9 cellular contexts compared by ENCODE assay signal in genomic region chr11:95715777-95716241, GRCh38.
DNase-seq lines count a peak whose midpoint lies in the region; TF ChIP-seq lines count a peak whose summit lies in the region.
"Had no signal": no experiment of that assay in that cellular context is flagged by ENCODE, and none has a peak within 500 bp of the region (broad histone marks: within the 10 kb centered on the region; RNA-seq: fewer than 3 reads in every experiment).

No MANE protein-coding gene starts in this region.

- H3K4me1 Mint-ChIP-seq in MCF 10A (ENCODE audit: insufficient read depth, unreplicated experiment), result peaks cover 7% of the 10 kb centered on the region

- WGBS in thyroid gland, 2 donors, result 70 to 73% methylated on average over 2 of the region's 2 CpGs

- no peak overlapping the region for H3K27ac Mint-ChIP-seq in MCF 10A (ENCODE audit: low read depth, unreplicated experiment)

- no peak overlapping the region for H3K4me3 Mint-ChIP-seq in MCF 10A (ENCODE audit: unreplicated experiment)

- no peak overlapping the region for H3K27ac ChIP-seq in thyroid gland
- H3K27ac ChIP-seq: HL-60 had no signal

- no peaks in the 10 kb centered on the region for H3K4me1 ChIP-seq in thyroid gland

- DNase-seq in GM12864 (ENCODE audit: low read depth) (peak; percentile 40), H4 (ENCODE audit: low spot score) (peak; percentile 70), NCI-H526 treated with DMSO at 0.1 percent for 48 hours (lab: John Stamatoyannopoulos, UW) (peak; percentile 91), MCF 10A (ENCODE audit: unreplicated experiment) (peak; percentile 23), ureter (ENCODE audit: low spot score) (no peak), thyroid gland (no peak)
- peak; percentile 25 to 35 for DNase-seq in stimulated activated CD4-positive, alpha-beta T cell treated with anti-CD3 and anti-CD28 coated beads, Interleukin-15, amount 100 ng/mL, for 48 hours (ENCODE audit: low read depth in 2 of 2)
- DNase-seq in effector CD4-positive, alpha-beta T cell, result no peak

- TF ChIP-seq CTCF in GM12864 (IDR thresholded peaks at IDR 0.05; ENCODE audit: low read depth, low read length, missing control alignments) (no peak), MCF 10A (IDR thresholded peaks at IDR 0.05; ENCODE audit: unreplicated experiment) (no peak), thyroid gland (IDR thresholded peaks at IDR 0.05) (no peak)

- TF ChIP-seq POLR2A in thyroid gland (IDR thresholded peaks at IDR 0.05), result no peak

- H3K9me3 ChIP-seq in thyroid gland, result no peaks in the 10 kb centered on the region

- H3K36me3 Mint-ChIP-seq in MCF 10A (ENCODE audit: insufficient read depth, unreplicated experiment), result no peaks in the 10 kb centered on the region

- H3K27me3 Mint-ChIP-seq in MCF 10A (ENCODE audit: insufficient read depth, unreplicated experiment), result no peaks in the 10 kb centered on the region

- BruUV-seq in MCF 10A (replicated peaks; lab: Mats Ljungman, UMichigan), result no TSS peak

- CTCF ChIA-PET in MCF 10A (lab: Yijun Ruan, JAX), result interaction anchor here (0.6 to 2.2 kb wide), 4 partner anchors 10 to 631 kb away, joined by 3 to 18 read pairs (median 3); no protein-coding TSS in a partner anchor

- intact Hi-C loops in MCF 10A (cut with micrococcal nuclease) (no loop called here), thyroid gland (cut with DNase I) (no loop called here)

- POLR2A ChIA-PET in MCF 10A (lab: Yijun Ruan, JAX), result interaction anchor here (0.6 to 1.1 kb wide), 2 partner anchors 158 to 474 kb away, joined by 3 to 4 read pairs; no protein-coding TSS in a partner anchor

- H3K9me3 Mint-ChIP-seq in MCF 10A (ENCODE audit: unreplicated experiment), result no peaks in the 10 kb centered on the region

- no peaks in the 10 kb centered on the region for H3K36me3 ChIP-seq in thyroid gland

- H3K27me3 ChIP-seq in thyroid gland, result no peaks in the 10 kb centered on the region

- H3K4me3 ChIP-seq in GM12864 (ENCODE audit: low read depth, low read length), result no peak overlapping the region
- H3K4me3 ChIP-seq in thyroid gland (replicated peaks in 1 of 3), result no peak overlapping the region

Comparison
In these comparisons a context has a peak if more than half of its experiments do, and no peak if none do; other contexts are left out.
1. DNase-seq: peak in GM12864 (single experiment), H4 (single experiment), NCI-H526 treated with DMSO at 0.1 percent for 48 hours (single experiment), MCF 10A (single experiment) and stimulated activated CD4-positive, alpha-beta T cell treated with anti-CD3 and anti-CD28 coated beads, Interleukin-15, amount 100 ng/mL, for 48 hours (2 of 2); none in effector CD4-positive, alpha-beta T cell (single experiment), ureter (single experiment) and thyroid gland (0 of 2).